ENCODE assay signal across 8 cellular contexts in genomic region chr17:74361613-74362391, GRCh38. TPM values are rescaled to one million over a fixed set of nuclear protein-coding genes. Genes with fewer than 3 reads are reported as not detected.
DNase-seq lines count a peak whose midpoint lies in the region; ATAC-seq and TF ChIP-seq lines count a peak whose summit lies in the region.

A gene with protein sequence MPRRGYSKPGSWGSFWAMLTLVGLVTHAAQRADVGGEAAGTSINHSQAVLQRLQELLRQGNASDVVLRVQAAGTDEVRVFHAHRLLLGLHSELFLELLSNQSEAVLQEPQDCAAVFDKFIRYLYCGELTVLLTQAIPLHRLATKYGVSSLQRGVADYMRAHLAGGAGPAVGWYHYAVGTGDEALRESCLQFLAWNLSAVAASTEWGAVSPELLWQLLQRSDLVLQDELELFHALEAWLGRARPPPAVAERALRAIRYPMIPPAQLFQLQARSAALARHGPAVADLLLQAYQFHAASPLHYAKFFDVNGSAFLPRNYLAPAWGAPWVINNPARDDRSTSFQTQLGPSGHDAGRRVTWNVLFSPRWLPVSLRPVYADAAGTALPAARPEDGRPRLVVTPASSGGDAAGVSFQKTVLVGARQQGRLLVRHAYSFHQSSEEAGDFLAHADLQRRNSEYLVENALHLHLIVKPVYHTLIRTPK (minus strand): TSS chr17:74361868. CDS start chr17:74361819, 49 bp downstream.

- H3K4me3 Mint-ChIP-seq in MCF 10A (ENCODE audit: unreplicated experiment): no peak within 1 kb of the TSS
- no peak within 1 kb of the TSS for H3K4me3 Mint-ChIP-seq in stimulated activated naive B cell treated with anti-CD40 and anti-IgM and Interleukin-4, amounts not matched to agents 10 μg/mL and 1 μg/mL and 100 μg/mL, for 72 hours

- no peaks in the 10 kb centered on the region for H4K20me1 ChIP-seq in GM23248 (ENCODE audit: insufficient read depth)

- H3K9me3 ChIP-seq in GM23248 (ENCODE audit: low read depth): no peaks in the 10 kb centered on the region

- WGBS in GM23248 (ENCODE audit: low coverage in 1 of 2, low lambda C conversion rate in 2 of 2, missing lambda C conversion rate in 2 of 2), 2 experiments: 8 to 9% methylated on average over 22 to 23 of the region's 23 CpGs

- H3K4me2 ChIP-seq in GM23248 (ENCODE audit: unreplicated experiment): no peak within 1 kb of the TSS

- no peaks in the 10 kb centered on the region for H3K9me2 ChIP-seq in GM23248 (ENCODE audit: insufficient read depth)

- no peaks in the 10 kb centered on the region for H3K4me1 Mint-ChIP-seq in MCF 10A (ENCODE audit: insufficient read depth, unreplicated experiment)
- H3K4me1 Mint-ChIP-seq in stimulated activated naive B cell treated with anti-CD40 and anti-IgM and Interleukin-4, amounts not matched to agents 10 μg/mL and 1 μg/mL and 100 μg/mL, for 72 hours: peaks cover 0 to 5% of the 10 kb centered on the region in 2 donors

- H3K9me3 Mint-ChIP-seq in MCF 10A (ENCODE audit: unreplicated experiment): no peaks in the 10 kb centered on the region
- H3K9me3 Mint-ChIP-seq in stimulated activated naive B cell treated with anti-CD40 and anti-IgM and Interleukin-4, amounts not matched to agents 10 μg/mL and 1 μg/mL and 100 μg/mL, for 72 hours: no peaks in the 10 kb centered on the region

- in situ Hi-C loops in ACHN (cut with HindIII; ENCODE audit: low pct_ligation_motif_present, low pct_unique_long_range_greater_than_20kb, low sequenced_read_pairs) (no loop called here), GM23248 (cut with MboI) (no loop called here)

- H3F3A ChIP-seq in GM23248 (ENCODE audit: insufficient read depth): no peaks in the 10 kb centered on the region

- H3K27ac Mint-ChIP-seq in MCF 10A (ENCODE audit: low read depth, unreplicated experiment): no peak within 1 kb of the TSS
- H3K27ac Mint-ChIP-seq in stimulated activated naive B cell treated with anti-CD40 and anti-IgM and Interleukin-4, amounts not matched to agents 10 μg/mL and 1 μg/mL and 100 μg/mL, for 72 hours: peak within 1 kb of the TSS; percentile 42

- H2AFZ ChIP-seq in GM23248: no peak within 1 kb of the TSS

- intact Hi-C loops in MCF 10A (cut with micrococcal nuclease): loop anchor here (1.0 to 2.0 kb wide), 3 partner anchors 61 to 159 kb away; partner anchors contain the start of genes RPL38 and TTYH2

- H3K27ac ChIP-seq in GM23248: no peak within 1 kb of the TSS

- H3K79me2 ChIP-seq in GM23248 (ENCODE audit: insufficient read depth): no peaks in the 10 kb centered on the region

- H3K4me3 ChIP-seq in GM23248 (no peak within 1 kb of the TSS), kidney epithelial cell (ENCODE audit: low read depth, low read length) (no peak within 1 kb of the TSS)

- CTCF ChIA-PET in MCF 10A (lab: Yijun Ruan, JAX): interaction anchor here (0.6 to 2.3 kb wide), 13 partner anchors 9 to 241 kb away, joined by 3 to 7 read pairs (median 3); no protein-coding TSS in a partner anchor

- H3K27me3 ChIP-seq in GM23248 (replicated peaks; ENCODE audit: insufficient read depth) (peaks cover 32% of the 10 kb centered on the region), kidney epithelial cell (ENCODE audit: control insufficient read depth, insufficient read depth, low read length) (peaks cover 57% of the 10 kb centered on the region)

- peak; percentile 52 for TF ChIP-seq CTCF in MCF 10A (IDR thresholded peaks at IDR 0.05; ENCODE audit: unreplicated experiment)
- TF ChIP-seq CTCF in kidney epithelial cell (IDR thresholded peaks at IDR 0.05; ENCODE audit: insufficient read depth, low read length, poor library complexity, severe bottlenecking): peak; percentile 69

- POLR2A ChIA-PET in MCF 10A (lab: Yijun Ruan, JAX): interaction anchor here (0.6 to 0.7 kb wide), 2 partner anchors 158 to 374 kb away, joined by 3 read pairs; partner anchors contain the start of gene RPL38

- ATAC-seq in stimulated activated naive B cell treated with anti-CD40 and anti-IgM and Interleukin-4, amounts not matched to agents 10 μg/mL and 1 μg/mL and 100 μg/mL, for 72 hours (replicated peaks): peak; percentile 60 to 64
- no peak for ATAC-seq in GM21619 (IDR thresholded peaks at IDR 0.05; ENCODE audit: unreplicated experiment)
- ATAC-seq in GM21528 (IDR thresholded peaks at IDR 0.05; ENCODE audit: low FRiP score, unreplicated experiment): no peak

- H3K9ac ChIP-seq in GM23248: no peak within 1 kb of the TSS

- H3K4me1 ChIP-seq in GM23248 (ENCODE audit: insufficient read depth): no peaks in the 10 kb centered on the region

- H3K36me3 ChIP-seq in GM23248 (ENCODE audit: low read depth) (no peaks in the 10 kb centered on the region), kidney epithelial cell (ENCODE audit: control insufficient read depth, insufficient read depth, low read length) (no peaks in the 10 kb centered on the region)

- H3K27me3 Mint-ChIP-seq in MCF 10A (ENCODE audit: insufficient read depth, unreplicated experiment): peaks cover 46% of the 10 kb centered on the region
- peaks cover 44 to 62% of the 10 kb centered on the region in 2 donors for H3K27me3 Mint-ChIP-seq in stimulated activated naive B cell treated with anti-CD40 and anti-IgM and Interleukin-4, amounts not matched to agents 10 μg/mL and 1 μg/mL and 100 μg/mL, for 72 hours

- BruUV-seq in MCF 10A (replicated peaks; lab: Mats Ljungman, UMichigan): no TSS peak

- DNase-seq in ACHN: peak; percentile 58
- DNase-seq in GM23248: peak; percentile 55
- DNase-seq in MCF 10A (ENCODE audit: unreplicated experiment): peak; percentile 42
- no peak for DNase-seq in kidney epithelial cell (ENCODE audit: low read depth)
- DNase-seq in stimulated activated naive B cell treated with anti-CD40 and anti-IgM and Interleukin-4, amounts not matched to agents 10 μg/mL and 1 μg/mL and 100 μg/mL, for 72 hours: no peak

- no peaks in the 10 kb centered on the region for H3K36me3 Mint-ChIP-seq in MCF 10A (ENCODE audit: insufficient read depth, unreplicated experiment)
- no peaks in the 10 kb centered on the region for H3K36me3 Mint-ChIP-seq in stimulated activated naive B cell treated with anti-CD40 and anti-IgM and Interleukin-4, amounts not matched to agents 10 μg/mL and 1 μg/mL and 100 μg/mL, for 72 hours

TF ChIP-seq in PFSK-1, 5 proteins besides CTCF, POLR2A, EP300 and RAD21:
- TF ChIP-seq REST (IDR thresholded peaks at IDR 0.05; ENCODE audit: insufficient read depth in 1 of 2, low read depth in 2 of 2, low read length in 2 of 2) (peak in 1 of 2 experiments; percentile 62; a peak in 1 of 4 replicates), SIN3A (IDR thresholded peaks at IDR 0.05; ENCODE audit: borderline replicate concordance, insufficient read depth, low read length) (no peak), TAF1 (IDR thresholded peaks at IDR 0.05; ENCODE audit: borderline replicate concordance, insufficient read depth, low read length) (no peak), POLR2AphosphoS5 (IDR thresholded peaks at IDR 0.05; ENCODE audit: low read depth, low read length) (no peak), FOXP2 (optimal IDR thresholded peaks at IDR 0.05; ENCODE audit: borderline replicate concordance, extremely low read depth, extremely low read length, insufficient read depth) (peak; percentile 27)

RNA-seq across cellular contexts. Expression of the gene that starts here (rescaled TPM):
- not detected in 2 replicates for total RNA-seq in GM23248 (2014; rRNA removed; shearing (Covaris generic))
- 0.10 TPM in 1 of 2 replicates, not detected in the other for polyA plus RNA-seq in GM23248 (2016; fragmentation: Nextera tagmentation; extraction: Ambion mirVana)
- not detected for polyA plus RNA-seq in PFSK-1 (2012; ENCODE audit: insufficient read length, low read depth)
- total RNA-seq in MCF 10A (2022): not detected in 2 replicates
- total RNA-seq in kidney epithelial cell: not detected in 2 replicates

Comparison
In these comparisons a context has a peak if more than half of its experiments do, and no peak if none do; other contexts are left out.
1. Peak in DNase-seq in GM23248; RNA of the gene not detected or under 1 TPM.
2. Peak in DNase-seq in MCF 10A; RNA of the gene not detected or under 1 TPM.
3. ATAC-seq: peak in stimulated activated naive B cell treated with anti-CD40 and anti-IgM and Interleukin-4, amounts not matched to agents 10 μg/mL and 1 μg/mL and 100 μg/mL, for 72 hours (2 of 2); none in GM21619 (single experiment) and GM21528 (single experiment).